ENCODE assay signal across 20 cellular contexts in genomic region chr11:68923614-68924013, GRCh38. TPM values are rescaled to one million over a fixed set of nuclear protein-coding genes. Genes with fewer than 3 reads are reported as not detected.
"Had no signal": no experiment of that assay in that cellular context is flagged by ENCODE, and none has a peak within 500 bp of the region (broad histone marks: within the 10 kb centered on the region; RNA-seq: fewer than 3 reads in every experiment).

No MANE protein-coding gene starts in this region.

- H3K4me1 Mint-ChIP-seq: neural crest cell had no signal

- DNase-seq: activated CD4-positive, alpha-beta T cell treated with anti-CD3 and anti-CD28 coated beads, Interleukin-2, amount 50 U/mL, for 4 hours; activated CD4-positive, CD25-positive, alpha-beta regulatory T cell treated with anti-CD3 and anti-CD28 coated beads, Interleukin-2, amount 50 U/mL, for 72 hours; activated naive CD4-positive, alpha-beta T cell treated with Interleukin-2 at 50 U/mL for 16 hours; activated T-cell treated with anti-CD3 and anti-CD28 coated beads for 4 hours; anterior cingulate cortex; glutamatergic neuron; stimulated activated CD4-positive, alpha-beta T cell treated with anti-CD3 and anti-CD28 coated beads, Interleukin-12 subunit alpha, Interleukin-12 subunit beta, amount 100 ng/mL, for 4 hours; stimulated activated CD4-positive, alpha-beta T cell treated with anti-CD3 and anti-CD28 coated beads, Interleukin-2, amount 100 ng/mL, for 24 hours; stomach; T-cell; T-helper 9 cell had no signal

- H3K27me3 ChIP-seq: breast epithelium, stomach, vagina had no signal

- H3K4me3 ChIP-seq: breast epithelium, stomach, vagina had no signal

- H3K27me3 Mint-ChIP-seq: T-cell had no signal

- ATAC-seq: T-cell had no signal

- H3K27ac ChIP-seq: breast epithelium, vagina had no signal

- H3K27ac Mint-ChIP-seq: T-cell had no signal

- H3K4me1 ChIP-seq: breast epithelium, vagina had no signal

- H3K4me3 Mint-ChIP-seq: neural crest cell, T-cell had no signal

- H3K36me3 ChIP-seq: breast epithelium had no signal

RNA-seq across cellular contexts. Expression of gene MRGPRD, which starts 57.2 kb away (rescaled TPM):
- total RNA-seq: breast epithelium, cerebellum, dermis microvascular lymphatic vessel endothelial cell, fibroblast of villous mesenchyme, lower leg skin, mesenteric fat pad, neural crest cell, osteocyte, T-cell, vagina had no signal
